In the genomic region with DNA sequence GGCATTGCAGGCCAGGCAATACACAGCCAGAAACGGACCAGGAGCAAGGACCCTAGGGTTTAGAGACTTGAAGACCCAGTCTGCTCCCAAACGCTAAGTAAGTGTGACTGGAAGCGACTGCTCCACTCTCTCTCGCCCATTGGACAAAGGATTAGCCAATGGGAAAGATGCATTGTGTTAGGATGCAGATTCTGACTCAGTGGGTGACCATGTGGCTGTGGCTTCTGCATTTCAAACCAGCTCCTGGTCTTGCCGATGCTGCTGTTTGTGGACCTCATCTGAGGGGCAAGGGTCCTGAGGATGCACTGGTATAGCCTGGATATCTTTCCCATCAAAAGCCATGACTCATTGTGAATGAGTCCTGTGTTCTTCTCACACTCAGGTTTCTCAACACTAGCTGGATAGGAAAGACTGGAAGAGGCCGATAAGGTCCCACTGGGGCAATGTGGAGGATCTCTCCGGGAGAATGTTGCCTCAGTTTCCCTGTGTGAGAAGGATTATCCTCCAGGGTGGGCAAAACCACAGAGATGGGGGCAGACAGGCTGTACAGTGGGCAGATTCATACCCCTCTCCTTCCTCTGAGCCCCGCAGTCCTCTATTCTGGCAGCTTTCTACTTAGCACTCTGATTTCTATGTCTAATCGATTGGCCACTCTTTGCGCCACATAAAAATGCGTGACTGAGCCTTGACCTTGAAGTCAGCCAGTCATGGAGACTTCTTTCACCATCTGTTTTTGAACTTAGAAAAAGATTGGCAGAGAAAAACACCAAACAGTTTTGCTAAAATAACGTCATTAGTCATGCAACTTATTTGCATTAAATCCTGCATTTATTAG, we compare ENCODE assay signal across 1 cellular context.
TF ChIP-seq lines count a peak whose summit lies in the region.

No MANE protein-coding gene starts in this region.

TF ChIP-seq in SK-N-SH treated with all-trans-retinoic acid at 6 μM for 48 hours, 23 proteins besides CTCF, POLR2A, EP300 and RAD21 (continued from another document):
- TF ChIP-seq, protein P1, sequence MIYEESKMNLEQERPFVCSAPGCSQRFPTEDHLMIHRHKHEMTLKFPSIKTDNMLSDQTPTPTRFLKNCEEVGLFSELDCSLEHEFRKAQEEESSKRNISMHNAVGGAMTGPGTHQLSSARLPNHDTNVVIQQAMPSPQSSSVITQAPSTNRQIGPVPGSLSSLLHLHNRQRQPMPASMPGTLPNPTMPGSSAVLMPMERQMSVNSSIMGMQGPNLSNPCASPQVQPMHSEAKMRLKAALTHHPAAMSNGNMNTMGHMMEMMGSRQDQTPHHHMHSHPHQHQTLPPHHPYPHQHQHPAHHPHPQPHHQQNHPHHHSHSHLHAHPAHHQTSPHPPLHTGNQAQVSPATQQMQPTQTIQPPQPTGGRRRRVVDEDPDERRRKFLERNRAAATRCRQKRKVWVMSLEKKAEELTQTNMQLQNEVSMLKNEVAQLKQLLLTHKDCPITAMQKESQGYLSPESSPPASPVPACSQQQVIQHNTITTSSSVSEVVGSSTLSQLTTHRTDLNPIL (CRISPR knock-in tag; IDR thresholded peaks at IDR 0.05; ENCODE audit: low read depth), result no peak
- no peak for TF ChIP-seq ZC3H10 (CRISPR knock-in tag; IDR thresholded peaks at IDR 0.05)
- TF ChIP-seq, protein P2, sequence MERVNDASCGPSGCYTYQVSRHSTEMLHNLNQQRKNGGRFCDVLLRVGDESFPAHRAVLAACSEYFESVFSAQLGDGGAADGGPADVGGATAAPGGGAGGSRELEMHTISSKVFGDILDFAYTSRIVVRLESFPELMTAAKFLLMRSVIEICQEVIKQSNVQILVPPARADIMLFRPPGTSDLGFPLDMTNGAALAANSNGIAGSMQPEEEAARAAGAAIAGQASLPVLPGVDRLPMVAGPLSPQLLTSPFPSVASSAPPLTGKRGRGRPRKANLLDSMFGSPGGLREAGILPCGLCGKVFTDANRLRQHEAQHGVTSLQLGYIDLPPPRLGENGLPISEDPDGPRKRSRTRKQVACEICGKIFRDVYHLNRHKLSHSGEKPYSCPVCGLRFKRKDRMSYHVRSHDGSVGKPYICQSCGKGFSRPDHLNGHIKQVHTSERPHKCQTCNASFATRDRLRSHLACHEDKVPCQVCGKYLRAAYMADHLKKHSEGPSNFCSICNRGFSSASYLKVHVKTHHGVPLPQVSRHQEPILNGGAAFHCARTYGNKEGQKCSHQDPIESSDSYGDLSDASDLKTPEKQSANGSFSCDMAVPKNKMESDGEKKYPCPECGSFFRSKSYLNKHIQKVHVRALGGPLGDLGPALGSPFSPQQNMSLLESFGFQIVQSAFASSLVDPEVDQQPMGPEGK (CRISPR knock-in tag; IDR thresholded peaks at IDR 0.05; ENCODE audit: borderline replicate concordance), result no peak
